18 cellular contexts compared by ENCODE assay signal in genomic region chr18:8962192-8962772, GRCh38.
DNase-seq lines count a peak whose midpoint lies in the region; ATAC-seq and TF ChIP-seq lines count a peak whose summit lies in the region.
"Had no signal": no experiment of that assay in that cellular context is flagged by ENCODE, and none has a peak within 500 bp of the region (broad histone marks: within the 10 kb centered on the region; RNA-seq: fewer than 3 reads in every experiment).

No MANE protein-coding gene starts in this region.

- H3K36me3 ChIP-seq in DND-41 (ENCODE audit: insufficient read depth, low read length) (no peaks in the 10 kb centered on the region), sigmoid colon (no peaks in the 10 kb centered on the region)
- H3K36me3 ChIP-seq: SJCRH30 had no signal

- DNase-seq in DND-41: no peak
- peak; percentile 55 for DNase-seq in SK-N-DZ (ENCODE audit: low spot score)
- DNase-seq in medulla oblongata (ENCODE audit: extremely low spot score): peak; percentile 41
- peak; percentile 24 for DNase-seq in sigmoid colon
- no peak for DNase-seq in LoVo (ENCODE audit: low spot score)
- DNase-seq in GM20000 (ENCODE audit: low spot score): no peak
- no peak for DNase-seq in GM19240 (ENCODE audit: insufficient read length, low spot score)
- DNase-seq: ACHN; AML-193; CD4-positive, CD25-positive, alpha-beta regulatory T cell; KBM-7; NCI-H1048; NCI-H1436 treated with DMSO at 0.1 percent for 48 hours; NCI-H2107; NCI-H345; NK-92 treated with Interleukin-12 subunit alpha and Interleukin-12 subunit beta, amount 100 ng/mL, for 24 hours; OCI-M1; SJCRH30 had no signal

- WGBS in sigmoid colon, 2 donors: 94 to 95% methylated on average over 7 of the region's 7 CpGs

- H4K20me1 ChIP-seq in DND-41 (ENCODE audit: insufficient read depth, low read length): no peaks in the 10 kb centered on the region

- H3K27me3 ChIP-seq in DND-41 (ENCODE audit: insufficient read depth, low read length, poor library complexity) (no peaks in the 10 kb centered on the region), sigmoid colon (no peaks in the 10 kb centered on the region)
- H3K27me3 ChIP-seq: SJCRH30 had no signal

- H3K4me1 ChIP-seq in DND-41 (ENCODE audit: insufficient read depth, low read length) (no peaks in the 10 kb centered on the region), sigmoid colon (peaks cover 0 to 4% (median 0%) of the 10 kb centered on the region in 4 donors)
- H3K4me1 ChIP-seq: SJCRH30 had no signal

- no peak for TF ChIP-seq EP300 in sigmoid colon (IDR thresholded peaks at IDR 0.05)

- ATAC-seq in DND-41 (ENCODE audit: insufficient read depth, low read depth): peak; percentile 35; the same call in 1 of the 3 replicates

- no peak overlapping the region for H3K4me2 ChIP-seq in DND-41 (ENCODE audit: insufficient read depth, low read length)

- TF ChIP-seq CTCF in DND-41 (IDR thresholded peaks at IDR 0.05; ENCODE audit: borderline replicate concordance, extremely low read depth, low read length, poor library complexity, severe bottlenecking) (no peak), sigmoid colon (IDR thresholded peaks at IDR 0.05) (no peak), GM20000 (IDR thresholded peaks at IDR 0.05; ENCODE audit: extremely low read depth, missing control alignments) (no peak)

- H3K79me2 ChIP-seq in DND-41 (ENCODE audit: insufficient read depth, low read length): no peaks in the 10 kb centered on the region

- no peak overlapping the region for H3K27ac ChIP-seq in DND-41 (ENCODE audit: low read length)
- no peak overlapping the region for H3K27ac ChIP-seq in sigmoid colon
- H3K27ac ChIP-seq: SJCRH30 had no signal

- H3K9me3 ChIP-seq in DND-41 (ENCODE audit: insufficient read depth, low read length, severe bottlenecking) (no peaks in the 10 kb centered on the region), sigmoid colon (no peaks in the 10 kb centered on the region)
- H3K9me3 ChIP-seq: SJCRH30 had no signal

- H3K4me3 ChIP-seq in DND-41 (ENCODE audit: low read depth in 1 of 2, low read length in 2 of 2) (no peak overlapping the region), sigmoid colon (no peak overlapping the region)
- H3K4me3 ChIP-seq: SJCRH30 had no signal

- no peak overlapping the region for H2AFZ ChIP-seq in DND-41 (ENCODE audit: low read depth, low read length)

- intact Hi-C loops in sigmoid colon (cut with DNase I): no loop called here

- no peak for TF ChIP-seq POLR2A in sigmoid colon (IDR thresholded peaks at IDR 0.05)

- H3K9ac ChIP-seq in DND-41 (ENCODE audit: low read depth, low read length): no peak overlapping the region

Comparison
In these comparisons a context has a peak if more than half of its experiments do, and no peak if none do; other contexts are left out.
1. DNase-seq: peak in SK-N-DZ (single experiment), medulla oblongata (single experiment) and sigmoid colon (single experiment); none in DND-41 (single experiment), LoVo (single experiment), GM20000 (single experiment) and GM19240 (single experiment).